Comparison of ENCODE assay signal across 8 cellular contexts in genomic region chr17:8120520-8121443, GRCh38. TPM values are rescaled to one million over a fixed set of nuclear protein-coding genes. Genes with fewer than 3 reads are reported as not detected.
DNase-seq lines count a peak whose midpoint lies in the region; ATAC-seq and TF ChIP-seq lines count a peak whose summit lies in the region.

No MANE protein-coding gene starts in this region.

- no peak overlapping the region for H2AFZ ChIP-seq in OCI-LY1 (ENCODE audit: low read length)

- H3K79me2 ChIP-seq in OCI-LY1 (ENCODE audit: insufficient read depth, low read length): no peaks in the 10 kb centered on the region

- H3K9me2 ChIP-seq in OCI-LY1 (ENCODE audit: low read depth, low read length): no peaks in the 10 kb centered on the region

- CTCF ChIA-PET in HEK293T (lab: Yijun Ruan, JAX): interaction anchor here (0.6 to 3.1 kb wide), 11 partner anchors 11 to 131 kb away, joined by 3 to 13 read pairs (median 4); no protein-coding TSS in a partner anchor

- peak overlapping the region in 1 of 3 experiments; percentile 58 for H3K27ac Mint-ChIP-seq in nephron

- H3K9me3 ChIP-seq in OCI-LY1 (ENCODE audit: low read length) (no peaks in the 10 kb centered on the region), esophagus squamous epithelium (no peaks in the 10 kb centered on the region), testis (no peaks in the 10 kb centered on the region)

- H3K4me2 ChIP-seq in OCI-LY1 (ENCODE audit: low read length): peak overlapping the region; percentile 88

- TF ChIP-seq POLR2A in esophagus squamous epithelium (IDR thresholded peaks at IDR 0.05): no peak
- TF ChIP-seq POLR2A in testis (IDR thresholded peaks at IDR 0.05): no peak

- no peaks in the 10 kb centered on the region for H3K9me3 Mint-ChIP-seq in nephron

- H3K27me3 Mint-ChIP-seq in nephron (ENCODE audit: low read depth): peaks cover 91% of the 10 kb centered on the region

- peak overlapping the region; percentile 93 to 98 (median 97) for H3K4me3 Mint-ChIP-seq in nephron

- 1 to 2% methylated on average over 38 to 39 of the region's 41 CpGs for WGBS in esophagus squamous epithelium, 2 donors
- 1% methylated on average over 41 of the region's 41 CpGs for WGBS in testis, 2 donors

- peaks cover 54% of the 10 kb centered on the region for H3K4me1 Mint-ChIP-seq in nephron

- H3K4me3 ChIP-seq in OCI-LY1 (ENCODE audit: low read depth, low read length, poor library complexity, severe bottlenecking) (peak overlapping the region; percentile 98), esophagus squamous epithelium (peak overlapping the region; percentile 30 to 74 (median 62)), testis (peak overlapping the region; percentile 54 to 62)

- H4K20me1 ChIP-seq in OCI-LY1 (ENCODE audit: insufficient read depth, low read length): no peaks in the 10 kb centered on the region

- no peaks in the 10 kb centered on the region for H3K36me3 ChIP-seq in OCI-LY1 (ENCODE audit: insufficient read depth, low read length)
- H3K36me3 ChIP-seq in esophagus squamous epithelium: no peaks in the 10 kb centered on the region
- no peaks in the 10 kb centered on the region for H3K36me3 ChIP-seq in testis (ENCODE audit: low read depth, missing control alignments)

- H3K36me3 Mint-ChIP-seq in nephron (ENCODE audit: low read depth): no peaks in the 10 kb centered on the region

- peaks cover 63% of the 10 kb centered on the region for H3K4me1 ChIP-seq in OCI-LY1 (ENCODE audit: insufficient read depth, low read length, severe bottlenecking)
- H3K4me1 ChIP-seq in esophagus squamous epithelium: peaks cover 66 to 83% (median 69%) of the 10 kb centered on the region in 3 donors
- H3K4me1 ChIP-seq in testis: peaks cover 48% of the 10 kb centered on the region

- H3F3A ChIP-seq in OCI-LY1 (ENCODE audit: insufficient read depth, low read length): peaks cover 6% of the 10 kb centered on the region; the same call in 1 of the 2 replicates

- intact Hi-C loops in esophagus squamous epithelium (cut with DNase I): no loop called here
- intact Hi-C loops in testis (cut with DNase I; ENCODE audit: low total_unique reads): loop anchor here (10.0 kb wide), 1 partner anchor 64 kb away; no protein-coding TSS in a partner anchor

- TF ChIP-seq CTCF in OCI-LY1 (IDR thresholded peaks at IDR 0.05; ENCODE audit: low read length): peak; percentile 46
- peak in 3 of 6 experiments; percentile 20 to 56 (median 42) for TF ChIP-seq CTCF in esophagus squamous epithelium (IDR thresholded peaks at IDR 0.05)
- peak in 2 of 3 experiments; percentile 26 to 33 for TF ChIP-seq CTCF in nephron (IDR thresholded peaks at IDR 0.05; ENCODE audit: unreplicated experiment in 3 of 3)
- TF ChIP-seq CTCF in testis (IDR thresholded peaks at IDR 0.05): peak in 1 of 3 experiments; percentile 18

- peak overlapping the region; percentile 23 for H3K9ac ChIP-seq in OCI-LY1 (ENCODE audit: low read length)

- no peak for ATAC-seq in HG02623 (IDR thresholded peaks at IDR 0.05; ENCODE audit: unreplicated experiment)

- POLR2A ChIA-PET in HEK293T (lab: Yijun Ruan, JAX): interaction anchor here (0.6 to 3.1 kb wide), 9 partner anchors 36 to 175 kb away, joined by 3 to 22 read pairs (median 5); partner anchors contain the start of genes AURKB, BORCS6, SLC25A35 and TMEM107

- H3K27me3 ChIP-seq in OCI-LY1 (ENCODE audit: insufficient read depth, low read length) (peaks cover 13% of the 10 kb centered on the region), esophagus squamous epithelium (peaks cover 0 to 75% (median 2%) of the 10 kb centered on the region in 4 donors), testis (no peaks in the 10 kb centered on the region)

- peak in 9 of 14 donors; percentile 18 to 67 (median 60) for DNase-seq in C1 segment of cervical spinal cord (lab: John Stamatoyannopoulos, UW)
- DNase-seq in HEK293T (ENCODE audit: extremely low spot score): peak; percentile 66
- peak; percentile 73 for DNase-seq in activated T-cell treated with anti-CD3 and anti-CD28 coated beads, Interleukin-2, amount 50 U/mL, for 1 hour
- DNase-seq in esophagus squamous epithelium (lab: John Stamatoyannopoulos, UW): no peak
- DNase-seq in testis: peak; percentile 69

- H3K27ac ChIP-seq in OCI-LY1 (ENCODE audit: low read depth, low read length, poor library complexity, severe bottlenecking): peak overlapping the region; percentile 35
- H3K27ac ChIP-seq in esophagus squamous epithelium: peak overlapping the region; percentile 34 to 96 (median 78)
- H3K27ac ChIP-seq in testis: peak overlapping the region in 1 of 2 donors; percentile 25

TF ChIP-seq in HEK293T, 16 proteins besides CTCF, POLR2A, EP300 and RAD21:
- TF ChIP-seq FOXA1 (IDR thresholded peaks at IDR 0.05) (no peak), L3MBTL2 (conservative IDR thresholded peaks at IDR 0.05) (peak; percentile 53)

RNA-seq across cellular contexts. Expression of gene ALOXE3, which starts 2.5 kb away (rescaled TPM):
- total RNA-seq in esophagus squamous epithelium: 1 to 10 TPM in 2 of 4 donors, under 1 TPM in 1, not detected in 1; 0.30 to 8.8 (median 2.2) TPM
- total RNA-seq in testis: 1 to 10 TPM; 2.2 to 4.3 TPM
- polyA plus RNA-seq in testis (ENCODE audit: insufficient read depth, low read depth, low replicate concordance): 2.7 TPM

RNA-seq across cellular contexts. Expression of gene HES7, which starts 3.1 kb away (rescaled TPM):
- total RNA-seq in esophagus squamous epithelium: not detected
- total RNA-seq in testis: under 1 TPM in 1 of 2 donors, not detected in 1; 0.31 TPM
- polyA plus RNA-seq in testis (ENCODE audit: insufficient read depth, low read depth, low replicate concordance): 0.25 TPM

RNA-seq across cellular contexts. Expression of gene PER1, which starts 31.4 kb away (rescaled TPM):
- 10 to 100 TPM; 33.6 to 95.0 (median 56.3) TPM for total RNA-seq in esophagus squamous epithelium
- total RNA-seq in testis: 100 to 1,000 TPM in 1 of 2 donors, 10 to 100 TPM in 1; 96.0 to 119 TPM
- polyA plus RNA-seq in testis (ENCODE audit: insufficient read depth, low read depth, low replicate concordance): 55.1 TPM

RNA-seq across cellular contexts. Expression of gene ALOX12B, which starts 33.3 kb away (rescaled TPM):
- 10 to 100 TPM in 2 of 4 donors, 1 to 10 TPM in 1, under 1 TPM in 1; 0.76 to 34.6 (median 10.8) TPM for total RNA-seq in esophagus squamous epithelium
- total RNA-seq in testis: under 1 TPM; 0.87 to 0.99 TPM
- 1.1 TPM for polyA plus RNA-seq in testis (ENCODE audit: insufficient read depth, low read depth, low replicate concordance)

RNA-seq across cellular contexts. Expression of gene VAMP2, which starts 42.0 kb away (rescaled TPM):
- total RNA-seq in esophagus squamous epithelium (10 to 100 TPM in 3 of 4 donors, 1 to 10 TPM in 1; 6.2 to 20.4 (median 12.0) TPM), testis (10 to 100 TPM; 66.3 to 76.5 TPM)
- polyA plus RNA-seq in testis (ENCODE audit: insufficient read depth, low read depth, low replicate concordance): 116 TPM
